1 cellular context compared by ENCODE assay signal in genomic region chr5:134003957-134004625, GRCh38.
TF ChIP-seq lines count a peak whose summit lies in the region.

No MANE protein-coding gene starts in this region.

TF ChIP-seq in K562, 482 proteins besides CTCF, POLR2A, EP300 and RAD21 (continued from another document):
- TF ChIP-seq ZBTB33 (CRISPR knock-in tag; IDR thresholded peaks at IDR 0.05) (0 out of 2 replicates have a peak, but pooled peaks have one; percentile 38), BRCA1 (IDR thresholded peaks at IDR 0.05) (no peak), BRCA1 (CRISPR knock-in tag; IDR thresholded peaks at IDR 0.05) (no peak), KAT2B (IDR thresholded peaks at IDR 0.05; ENCODE audit: low read depth, low read length) (no peak), ZNF175 (CRISPR knock-in tag; IDR thresholded peaks at IDR 0.05; ENCODE audit: low read depth) (no peak), HDAC6 (IDR thresholded peaks at IDR 0.05; ENCODE audit: low read depth, low read length) (no peak), HES1 (IDR thresholded peaks at IDR 0.05; ENCODE audit: low read depth) (no peak)
